In the genomic region with DNA sequence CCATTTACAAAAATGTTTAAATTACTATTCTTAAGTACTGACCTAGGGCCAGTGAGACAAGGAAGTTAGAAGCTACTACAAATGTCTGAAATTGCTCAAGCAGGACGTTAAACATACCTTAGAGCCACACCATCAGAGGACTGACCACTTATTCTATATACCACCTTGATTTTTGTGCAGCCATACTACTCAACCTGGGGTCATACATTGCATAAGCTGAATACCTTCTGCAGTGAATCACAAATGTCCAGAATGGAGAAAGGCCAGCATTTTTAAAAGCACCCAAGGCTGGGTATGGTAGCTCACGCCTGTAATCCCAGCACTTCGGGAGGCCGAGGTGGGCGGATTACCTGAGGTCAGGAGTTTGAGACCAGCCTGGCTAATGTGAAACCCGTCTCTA, we compare ENCODE assay signal across 2 cellular contexts.
"Had no signal": no experiment of that assay in that cellular context is flagged by ENCODE, and none has a peak within 500 bp of the region (broad histone marks: within the 10 kb centered on the region; RNA-seq: fewer than 3 reads in every experiment).

No MANE protein-coding gene starts in this region.

- H3K4me3 ChIP-seq: GM12878 had no signal

- DNase-seq: GDM1 had no signal
